7 cellular contexts compared by ENCODE assay signal in the genomic region with DNA sequence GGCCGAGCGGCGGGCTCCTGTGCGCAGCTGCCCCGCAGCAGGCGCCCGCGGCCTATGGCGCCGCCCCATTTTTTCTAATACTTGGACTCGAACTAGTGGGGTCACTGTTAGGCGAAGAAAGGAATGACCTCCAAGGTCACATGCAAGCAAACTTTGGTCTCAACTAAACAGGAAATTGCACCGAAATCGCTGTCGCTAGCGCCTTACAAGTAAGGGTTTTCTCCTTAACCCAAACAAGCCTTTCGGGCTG. TPM values are rescaled to one million over a fixed set of nuclear protein-coding genes. Genes with fewer than 3 reads are reported as not detected.
DNase-seq lines count a peak whose midpoint lies in the region; ATAC-seq and TF ChIP-seq lines count a peak whose summit lies in the region.

No MANE protein-coding gene starts in this region.

- H3K4me1 ChIP-seq in HUES6 (ENCODE audit: control insufficient read depth, insufficient read depth, low read length): peaks cover 7% of the 10 kb centered on the region

- no peaks in the 10 kb centered on the region for H3K27me3 Mint-ChIP-seq in natural killer cell treated with Interleukin-12 subunit alpha and Interleukin-12 subunit beta and Interleukin-15 and Interleukin-18, amount 100 ng/mL, for 72 hours

- TF ChIP-seq CTCF in GM06990 (IDR thresholded peaks at IDR 0.05; ENCODE audit: insufficient read depth, low read length, poor library complexity, severe bottlenecking) (no peak), VCaP (conservative IDR thresholded peaks at IDR 0.05) (no peak), fibroblast of pulmonary artery (IDR thresholded peaks at IDR 0.05; ENCODE audit: low read length, missing control alignments) (no peak), omental fat pad (IDR thresholded peaks at IDR 0.05) (no peak)

- ATAC-seq in GM21515 (IDR thresholded peaks at IDR 0.05; ENCODE audit: unreplicated experiment) (peak; percentile 38), omental fat pad (ENCODE audit: low FRiP score) (no peak)
- peak; percentile 0 for ATAC-seq in natural killer cell treated with Interleukin-12 subunit alpha and Interleukin-12 subunit beta and Interleukin-15 and Interleukin-18, amount 100 ng/mL, for 72 hours

- peaks cover 38% of the 10 kb centered on the region for H3K36me3 Mint-ChIP-seq in natural killer cell treated with Interleukin-12 subunit alpha and Interleukin-12 subunit beta and Interleukin-15 and Interleukin-18, amount 100 ng/mL, for 72 hours

- DNase-seq in GM06990 (ENCODE audit: extremely low read depth, insufficient read length): no peak
- DNase-seq in fibroblast of pulmonary artery (ENCODE audit: low read depth): peak; percentile 36
- no peak for DNase-seq in natural killer cell treated with Interleukin-12 subunit alpha and Interleukin-12 subunit beta and Interleukin-15 and Interleukin-18, amount 100 ng/mL, for 72 hours (ENCODE audit: low spot score)
- no peak for DNase-seq in omental fat pad (ENCODE audit: low spot score)

- H3K4me3 Mint-ChIP-seq in natural killer cell treated with Interleukin-12 subunit alpha and Interleukin-12 subunit beta and Interleukin-15 and Interleukin-18, amount 100 ng/mL, for 72 hours: peak overlapping the region; percentile 94

- H3K4me1 Mint-ChIP-seq in natural killer cell treated with Interleukin-12 subunit alpha and Interleukin-12 subunit beta and Interleukin-15 and Interleukin-18, amount 100 ng/mL, for 72 hours (ENCODE audit: low read depth in 2 of 2): peaks cover 48 to 61% of the 10 kb centered on the region in 2 donors

- H3K27ac Mint-ChIP-seq in natural killer cell treated with Interleukin-12 subunit alpha and Interleukin-12 subunit beta and Interleukin-15 and Interleukin-18, amount 100 ng/mL, for 72 hours: peak overlapping the region; percentile 88 to 99

- H3K36me3 ChIP-seq in GM06990 (ENCODE audit: control insufficient read depth, insufficient read depth, low read length) (no peaks in the 10 kb centered on the region), HUES6 (ENCODE audit: control insufficient read depth, insufficient read depth, low read length) (peaks cover 12% of the 10 kb centered on the region)

- H3K27ac ChIP-seq in HUES6 (ENCODE audit: low read depth, low read length): peak overlapping the region; percentile 94
- H3K27ac ChIP-seq in VCaP: peak overlapping the region; percentile 91

- peaks cover 4% of the 10 kb centered on the region for H3K9me3 Mint-ChIP-seq in natural killer cell treated with Interleukin-12 subunit alpha and Interleukin-12 subunit beta and Interleukin-15 and Interleukin-18, amount 100 ng/mL, for 72 hours

- H3K27me3 ChIP-seq in GM06990 (replicated peaks; ENCODE audit: control insufficient read depth, insufficient read depth, low read length): no peaks in the 10 kb centered on the region
- no peaks in the 10 kb centered on the region for H3K27me3 ChIP-seq in HUES6 (ENCODE audit: control insufficient read depth, insufficient read depth, low read length)

- H3K4me3 ChIP-seq in GM06990 (replicated peaks; ENCODE audit: low read depth, low read length) (peak overlapping the region; percentile 69), HUES6 (ENCODE audit: low read depth, low read length) (peak overlapping the region; percentile 80), fibroblast of pulmonary artery (replicated peaks; ENCODE audit: low read depth, low read length) (peak overlapping the region; percentile 84)

- peaks cover 30% of the 10 kb centered on the region for H3K9me3 ChIP-seq in HUES6 (ENCODE audit: control insufficient read depth, insufficient read depth, low read depth, low read length)

- H3K9ac ChIP-seq in HUES6 (ENCODE audit: low read length): peak overlapping the region; percentile 82

RNA-seq across cellular contexts. Expression of gene ACAA2, which starts 0.3 kb away (rescaled TPM):
- 100 to 1,000 TPM in 1 of 2 donors, 10 to 100 TPM in 1; 63.7 to 125 TPM for total RNA-seq in natural killer cell treated with Interleukin-12 subunit alpha and Interleukin-12 subunit beta and Interleukin-15 and Interleukin-18, amount 100 ng/mL, for 72 hours
- 100 to 1,000 TPM in 2 of 4 donors, 10 to 100 TPM in 2; 86.4 to 167 (median 112) TPM for total RNA-seq in omental fat pad
